ENCODE assay signal across 1 cellular context in genomic region chr12:91256471-91256870, GRCh38.
TF ChIP-seq lines count a peak whose summit lies in the region.

No MANE protein-coding gene starts in this region.

TF ChIP-seq in SK-N-SH treated with all-trans-retinoic acid at 6 μM for 48 hours, 23 proteins besides CTCF, POLR2A, EP300 and RAD21 (continued from another document):
- no peak for TF ChIP-seq ISL1 (CRISPR knock-in tag; IDR thresholded peaks at IDR 0.05)
- no peak for TF ChIP-seq ESRRG (CRISPR knock-in tag; IDR thresholded peaks at IDR 0.05)
- TF ChIP-seq RARB (CRISPR knock-in tag; IDR thresholded peaks at IDR 0.05): no peak
